ENCODE assay signal across 7 cellular contexts in the genomic region with DNA sequence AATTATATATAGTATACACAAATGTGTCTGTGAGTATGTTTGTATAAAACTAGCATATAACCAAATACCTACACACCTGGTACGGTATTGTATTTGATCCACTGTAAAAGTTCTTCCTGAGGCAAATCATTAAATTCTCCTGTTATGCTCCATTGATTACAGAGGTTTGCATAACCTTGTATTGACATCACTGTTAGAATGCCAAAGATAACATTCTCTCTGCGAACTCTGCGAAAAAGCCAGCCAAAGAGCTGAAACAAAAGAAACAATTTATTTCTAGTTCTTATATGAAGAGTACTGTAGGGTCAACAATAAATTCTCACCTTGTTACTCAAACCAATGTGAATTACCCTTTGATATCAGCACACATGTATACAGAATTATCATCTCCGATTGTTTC. TPM values are rescaled to one million over a fixed set of nuclear protein-coding genes. Genes with fewer than 3 reads are reported as not detected.
A peak's percentile ranks its signal among the peaks of the same experiment; 100 is the strongest.
DNase-seq lines count a peak whose midpoint lies in the region; ATAC-seq, FAIRE-seq and TF ChIP-seq lines count a peak whose summit lies in the region.
"Not testable (repeated sequence)": the region's sequence is repeated elsewhere in the genome, so short reads cannot be mapped to it uniquely, and the experiment has no call there.

No MANE protein-coding gene starts in this region.

- not testable (repeated sequence) for DNase-seq in H54 (ENCODE audit: insufficient read length, low spot score); right lobe of liver
- DNase-seq in RCC 7860 (ENCODE audit: low spot score) = peak; percentile 44
- DNase-seq in astrocyte of the spinal cord (ENCODE audit: low read depth, low spot score) = peak; percentile 9
- DNase-seq in fibroblast of peridontal ligament (ENCODE audit: extremely low read depth) = peak; percentile 4
- peak; percentile 60 for DNase-seq in kidney epithelial cell (ENCODE audit: low read depth)
- DNase-seq in stromal cell of bone marrow (ENCODE audit: low read depth) = peak; percentile 5

- not testable (repeated sequence) for H3K27ac ChIP-seq in right lobe of liver

- not testable (repeated sequence) for H3K9me3 ChIP-seq in right lobe of liver

- FAIRE-seq in H54 (lab: Jason Lieb, UNC) (peak; percentile 73), RCC 7860 (lab: Jason Lieb, UNC) (peak; percentile 88)

- in situ Hi-C loops in astrocyte of the spinal cord (cut with HindIII; ENCODE audit: low sequenced_read_pairs) = not testable (repeated sequence)

- H3K4me1 ChIP-seq in right lobe of liver = not testable (repeated sequence)

- TF ChIP-seq POLR2A in H54 (IDR thresholded peaks at IDR 0.05; ENCODE audit: low read depth, low read length); right lobe of liver (IDR thresholded peaks at IDR 0.05): not testable (repeated sequence)

- intact Hi-C loops in right lobe of liver (cut with DNase I) = not testable (repeated sequence)

- 36% methylated on average over 4 of the region's 4 CpGs for WGBS in right lobe of liver (ENCODE audit: insufficient coverage, low coverage, low lambda C conversion rate, missing lambda C conversion rate)

- not testable (repeated sequence) for TF ChIP-seq CTCF in astrocyte of the spinal cord (IDR thresholded peaks at IDR 0.05; ENCODE audit: low read depth, low read length); kidney epithelial cell (IDR thresholded peaks at IDR 0.05; ENCODE audit: insufficient read depth, low read length, poor library complexity, severe bottlenecking); right lobe of liver (IDR thresholded peaks at IDR 0.05)

- H3K36me3 ChIP-seq in kidney epithelial cell (ENCODE audit: control insufficient read depth, insufficient read depth, low read length); right lobe of liver: not testable (repeated sequence)

- ATAC-seq in right lobe of liver = peak; percentile 82 to 94 (median 89)

- H3K27me3 ChIP-seq in kidney epithelial cell (ENCODE audit: control insufficient read depth, insufficient read depth, low read length); right lobe of liver: not testable (repeated sequence)

- H3K4me3 ChIP-seq in astrocyte of the spinal cord (ENCODE audit: low read depth, low read length); kidney epithelial cell (ENCODE audit: low read depth, low read length); right lobe of liver: not testable (repeated sequence)

RNA-seq across cellular contexts. Expression of gene NAPEPLD, which starts 46.5 kb away (rescaled TPM):
- total RNA-seq in kidney epithelial cell = 7.3 and 9.6 TPM in 2 replicates
- total RNA-seq in right lobe of liver = 10 to 100 TPM in 2 of 6 experiments, 1 to 10 TPM in 4; 5.8 to 24.6 (median 8.1) TPM
